Comparison of ENCODE assay signal across 25 cellular contexts in the genomic region with DNA sequence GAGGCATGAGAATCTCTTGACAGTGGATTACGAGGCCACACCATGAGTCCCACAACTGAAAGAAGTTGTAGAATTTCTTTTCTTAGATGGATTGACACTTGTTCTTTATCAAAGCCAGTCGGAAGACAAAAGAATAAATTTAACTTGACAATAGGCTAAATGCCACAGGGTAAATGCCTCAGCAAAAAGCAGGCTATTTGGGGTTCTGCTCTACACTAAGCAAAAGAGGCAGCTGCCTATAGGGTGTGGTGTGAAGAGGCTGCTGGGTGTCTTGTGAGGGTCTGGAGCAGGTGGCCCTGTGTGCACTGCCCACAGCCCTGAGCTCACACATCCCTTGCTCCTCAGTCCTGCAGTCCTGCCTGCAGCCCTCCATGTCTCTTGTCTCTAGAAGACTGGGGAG.
DNase-seq lines count a peak whose midpoint lies in the region; ATAC-seq, FAIRE-seq and TF ChIP-seq lines count a peak whose summit lies in the region.
"Had no signal": no experiment of that assay in that cellular context is flagged by ENCODE, and none has a peak within 500 bp of the region (broad histone marks: within the 10 kb centered on the region; RNA-seq: fewer than 3 reads in every experiment).

No MANE protein-coding gene starts in this region.

- no peak for TF ChIP-seq POLR2A in H1 (IDR thresholded peaks at IDR 0.05; ENCODE audit: control extremely low read depth in 1 of 2, low read depth in 2 of 2, low read length in 2 of 2)

- H2BK5ac ChIP-seq in H1 (ENCODE audit: low read depth, low read length) = 0 out of 2 replicates have a peak overlapping the region, but pooled peaks have one; percentile 9

- H3K23ac ChIP-seq in H1 (ENCODE audit: insufficient read length) = no peak overlapping the region

- H3K9ac ChIP-seq in NT2/D1 (ENCODE audit: insufficient read length, low read depth) (no peak overlapping the region), H1 (replicated peaks in 1 of 4; ENCODE audit: extremely low read depth in 1 of 4, low read depth in 3 of 4, low read length in 3 of 4) (no peak overlapping the region), neural progenitor cell (no peak overlapping the region)
- H3K9ac ChIP-seq: BLaER1 treated with 17β-estradiol and CSF1 and Interleukin-3, amounts not matched to agents 10 nM and 100 nM had no signal

- DNase-seq in NT2/D1 (ENCODE audit: low read depth, low spot score) (peak; percentile 25), H1 (ENCODE audit: low read depth in 1 of 2, low spot score in 2 of 2) (no peak), neural progenitor cell (ENCODE audit: low spot score) (peak; percentile 52), HUDEP-2 (lab: John Stamatoyannopoulos, UW; ENCODE audit: unreplicated experiment in 76 of 76) (no peak), NCI-H1930 (lab: John Stamatoyannopoulos, UW) (no peak)
- DNase-seq in stimulated activated CD4-positive, alpha-beta T cell treated with anti-CD3 and anti-CD28 coated beads, Interleukin-4, amount 100 ng/mL, for 1 hour = no peak
- DNase-seq: 8988T; ACHN; AML-193; BE2C; Calu3; CD4-positive, alpha-beta memory T cell; COR-L47; DMS153; DND-41; GOT3; H7; HCEC 1CT had no signal

- H4K5ac ChIP-seq in H1 (ENCODE audit: insufficient read length, low read depth, low read length) = no peak overlapping the region

- H3K36me3 ChIP-seq in NT2/D1 (ENCODE audit: insufficient read depth, insufficient read length, low read length) = no peaks in the 10 kb centered on the region
- no peaks in the 10 kb centered on the region for H3K36me3 ChIP-seq in H1 (ENCODE audit: control insufficient read depth in 2 of 4, insufficient read depth in 4 of 4, low read length in 3 of 4)
- no peaks in the 10 kb centered on the region for H3K36me3 ChIP-seq in neural progenitor cell
- H3K36me3 ChIP-seq: BE2C; BLaER1 treated with 17β-estradiol and CSF1 and Interleukin-3, amounts not matched to agents 10 nM and 100 nM had no signal

- TF ChIP-seq EP300 in H1 (IDR thresholded peaks at IDR 0.05; ENCODE audit: borderline replicate concordance in 1 of 2, low read depth in 2 of 2, low read length in 2 of 2) = no peak

- H3K23me2 ChIP-seq in H1 (ENCODE audit: low read depth, low read length) = no peaks in the 10 kb centered on the region

- peaks cover 28% of the 10 kb centered on the region for H3K4me1 Mint-ChIP-seq in neural progenitor cell
- H3K4me1 Mint-ChIP-seq: CD14-positive monocyte; CD4-positive, alpha-beta memory T cell had no signal

- H4K8ac ChIP-seq in H1 (ENCODE audit: extremely low read depth, insufficient read depth, low read length) = no peak overlapping the region

- H3F3A ChIP-seq in neural progenitor cell (ENCODE audit: low read depth) = peaks cover 2% of the 10 kb centered on the region

- H3K27ac ChIP-seq in H1 (ENCODE audit: low read depth, low read length) = no peak overlapping the region
- no peak overlapping the region for H3K27ac ChIP-seq in neural progenitor cell
- H3K27ac ChIP-seq: A549; BLaER1 treated with 17β-estradiol and CSF1 and Interleukin-3, amounts not matched to agents 10 nM and 100 nM had no signal

- no peaks in the 10 kb centered on the region for H4K20me1 ChIP-seq in H1 (replicated peaks in 1 of 2; ENCODE audit: control insufficient read depth in 1 of 2, insufficient read depth in 2 of 2, low read length in 2 of 2)
- no peaks in the 10 kb centered on the region for H4K20me1 ChIP-seq in neural progenitor cell (ENCODE audit: low read depth)
- H4K20me1 ChIP-seq: BLaER1 treated with 17β-estradiol and CSF1 and Interleukin-3, amounts not matched to agents 10 nM and 100 nM had no signal

- CTCF ChIA-PET in H1 (lab: Charles Lee; ENCODE audit: partially characterized antibody) = interaction anchor here (1.1 kb wide), 1 partner anchor 393 kb away, joined by 3 read pairs; no protein-coding TSS in a partner anchor

- H3K27me3 Mint-ChIP-seq in neural progenitor cell (ENCODE audit: insufficient read depth, low read depth) = peaks cover 9% of the 10 kb centered on the region
- H3K27me3 Mint-ChIP-seq: CD4-positive, alpha-beta memory T cell had no signal

- peak overlapping the region; percentile 17 for H3K27ac Mint-ChIP-seq in neural progenitor cell
- H3K27ac Mint-ChIP-seq: CD14-positive monocyte; CD4-positive, alpha-beta memory T cell had no signal

- WGBS in H1 (ENCODE audit: extremely low coverage in 1 of 2, insufficient coverage in 1 of 2, insufficient read length in 1 of 2, insufficient replicate concordance in 2 of 2, low coverage in 1 of 2, low lambda C conversion rate in 2 of 2, missing lambda C conversion rate in 1 of 2), 2 experiments = 69% methylated on average over 2 of the region's 2 CpGs; no CpG with 5 or more reads in 1 of the 2 experiments

- H2AFZ ChIP-seq in H1 (ENCODE audit: low read length) (no peak overlapping the region), neural progenitor cell (replicated peaks) (no peak overlapping the region)

- no peak overlapping the region for H3K4ac ChIP-seq in H1 (replicated peaks; ENCODE audit: insufficient read length, low read depth, low read length)

- no peak overlapping the region for H3K4me3 Mint-ChIP-seq in neural progenitor cell
- H3K4me3 Mint-ChIP-seq: CD14-positive monocyte; CD4-positive, alpha-beta memory T cell had no signal

- no peaks in the 10 kb centered on the region for H3K9me3 Mint-ChIP-seq in neural progenitor cell

- peak overlapping the region; percentile 70 for H2BK12ac ChIP-seq in H1 (ENCODE audit: low read depth, low read length)

- no peaks in the 10 kb centered on the region for H3K79me1 ChIP-seq in H1 (ENCODE audit: low read depth, low read length)

- H4K91ac ChIP-seq in H1 (replicated peaks; ENCODE audit: insufficient read length, low read length) = no peak overlapping the region

- no peak overlapping the region for H3K18ac ChIP-seq in H1 (ENCODE audit: extremely low read depth, low read length)

- H2BK20ac ChIP-seq in H1 (ENCODE audit: low read length) = no peak overlapping the region

- H3K79me2 ChIP-seq in H1 (ENCODE audit: control insufficient read depth in 1 of 2, insufficient read depth in 2 of 2, low read length in 2 of 2) = no peaks in the 10 kb centered on the region
- H3K79me2 ChIP-seq in neural progenitor cell (ENCODE audit: low read depth) = no peaks in the 10 kb centered on the region

- no peak for TF ChIP-seq RAD21 in H1 (IDR thresholded peaks at IDR 0.05 in 1 of 2, conservative IDR thresholded peaks at IDR 0.05 in 1 of 2; ENCODE audit: low read depth in 2 of 2, low read length in 2 of 2)

- ATAC-seq in GM19023 (IDR thresholded peaks at IDR 0.05; ENCODE audit: unreplicated experiment) = no peak
- ATAC-seq: A549 had no signal

- no peak overlapping the region for H3K14ac ChIP-seq in H1 (ENCODE audit: insufficient read length)

- no peak overlapping the region for H2BK120ac ChIP-seq in H1 (replicated peaks; ENCODE audit: low read depth, low read length)

- no peak for FAIRE-seq in H1 (lab: Jason Lieb, UNC)
- FAIRE-seq: A549, G401.6, GM12892, GM19239 had no signal

- no peaks in the 10 kb centered on the region for H3K4me1 ChIP-seq in NT2/D1 (ENCODE audit: insufficient read depth, insufficient read length)
- peaks cover 0 to 5% (median 3%) of the 10 kb centered on the region in 4 experiments; a peak in 3 of 7 replicates for H3K4me1 ChIP-seq in H1 (replicated peaks in 1 of 4; ENCODE audit: control insufficient read depth in 3 of 4, insufficient read depth in 4 of 4, low read length in 3 of 4)
- peaks cover 27% of the 10 kb centered on the region for H3K4me1 ChIP-seq in neural progenitor cell
- H3K4me1 ChIP-seq: A549 had no signal

- H3K36me3 Mint-ChIP-seq in neural progenitor cell = no peaks in the 10 kb centered on the region
- H3K36me3 Mint-ChIP-seq: CD14-positive monocyte; CD4-positive, alpha-beta memory T cell had no signal

- POLR2A ChIA-PET in H1 (lab: Charles Lee; ENCODE audit: partially characterized antibody) = no interaction called here

- no peak overlapping the region for H3K56ac ChIP-seq in H1 (replicated peaks; ENCODE audit: insufficient read length, low read depth, low read length)

- peak overlapping the region; percentile 9; the same call in 1 of the 2 replicates for H2AK5ac ChIP-seq in H1 (ENCODE audit: low read depth, low read length)

- H3K4me2 ChIP-seq in H1 (ENCODE audit: insufficient read depth in 1 of 2, low read depth in 2 of 2, low read length in 2 of 2) (no peak overlapping the region), neural progenitor cell (peak overlapping the region; percentile 6)
- H3K4me2 ChIP-seq: A549; BLaER1 treated with 17β-estradiol and CSF1 and Interleukin-3, amounts not matched to agents 10 nM and 100 nM had no signal

- H3K9me3 ChIP-seq in NT2/D1 (ENCODE audit: insufficient read depth, low read length) (no peaks in the 10 kb centered on the region), H1 (ENCODE audit: insufficient read depth in 2 of 2, low read depth in 1 of 2, low read length in 1 of 2) (no peaks in the 10 kb centered on the region), neural progenitor cell (ENCODE audit: low read depth) (no peaks in the 10 kb centered on the region)
- H3K9me3 ChIP-seq: A549; BE2C; BLaER1 treated with 17β-estradiol and CSF1 and Interleukin-3, amounts not matched to agents 10 nM and 100 nM had no signal

- H3K4me3 ChIP-seq in NT2/D1 (ENCODE audit: insufficient read length, low read depth) (no peak overlapping the region), H1 (ENCODE audit: extremely low read depth in 1 of 4, insufficient read depth in 2 of 4, low read depth in 3 of 4, low read length in 4 of 4) (no peak overlapping the region), neural progenitor cell (no peak overlapping the region)
- H3K4me3 ChIP-seq: A549; BLaER1 treated with 17β-estradiol and CSF1 and Interleukin-3, amounts not matched to agents 10 nM and 100 nM had no signal

- no peak overlapping the region for H2BK15ac ChIP-seq in H1 (ENCODE audit: low read length)

- TF ChIP-seq CTCF in H1 (IDR thresholded peaks at IDR 0.05; ENCODE audit: control extremely low read depth in 1 of 3, insufficient read depth in 1 of 3, low read depth in 1 of 3, low read length in 3 of 3) (no peak), neural progenitor cell (IDR thresholded peaks at IDR 0.05) (no peak)

- H3K27me3 ChIP-seq in NT2/D1 (ENCODE audit: insufficient read depth, insufficient read length) = no peaks in the 10 kb centered on the region
- no peaks in the 10 kb centered on the region for H3K27me3 ChIP-seq in H1 (replicated peaks in 1 of 4; ENCODE audit: control insufficient read depth in 3 of 4, extremely low read depth in 1 of 4, insufficient read depth in 3 of 4, low read length in 3 of 4)
- H3K27me3 ChIP-seq in neural progenitor cell = no peaks in the 10 kb centered on the region
- H3K27me3 ChIP-seq: BE2C; BLaER1 treated with 17β-estradiol and CSF1 and Interleukin-3, amounts not matched to agents 10 nM and 100 nM had no signal

TF ChIP-seq in H1, 55 proteins besides CTCF, POLR2A, EP300 and RAD21 (continues in another document):
- TF ChIP-seq, protein P1, sequence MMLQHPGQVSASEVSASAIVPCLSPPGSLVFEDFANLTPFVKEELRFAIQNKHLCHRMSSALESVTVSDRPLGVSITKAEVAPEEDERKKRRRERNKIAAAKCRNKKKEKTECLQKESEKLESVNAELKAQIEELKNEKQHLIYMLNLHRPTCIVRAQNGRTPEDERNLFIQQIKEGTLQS (IDR thresholded peaks at IDR 0.05; ENCODE audit: insufficient read depth, low read depth, low read length) = no peak
- no peak for TF ChIP-seq SRF (IDR thresholded peaks at IDR 0.05; ENCODE audit: low read depth, low read length)
- no peak for TF ChIP-seq CBX5 (IDR thresholded peaks at IDR 0.05; ENCODE audit: low read depth, low read length)
- no peak for TF ChIP-seq NRF1 (IDR thresholded peaks at IDR 0.05; ENCODE audit: low read depth, low read length)

Comparison
In these comparisons a context has a peak if more than half of its experiments do, and no peak if none do; other contexts are left out.
1. DNase-seq: peak in NT2/D1 (single experiment) and neural progenitor cell (single experiment); none in H1 (0 of 2), stimulated activated CD4-positive, alpha-beta T cell treated with anti-CD3 and anti-CD28 coated beads, Interleukin-4, amount 100 ng/mL, for 1 hour (single experiment), HUDEP-2 (0 of 76) and NCI-H1930 (0 of 2).